9 cellular contexts compared by ENCODE assay signal in the genomic region with DNA sequence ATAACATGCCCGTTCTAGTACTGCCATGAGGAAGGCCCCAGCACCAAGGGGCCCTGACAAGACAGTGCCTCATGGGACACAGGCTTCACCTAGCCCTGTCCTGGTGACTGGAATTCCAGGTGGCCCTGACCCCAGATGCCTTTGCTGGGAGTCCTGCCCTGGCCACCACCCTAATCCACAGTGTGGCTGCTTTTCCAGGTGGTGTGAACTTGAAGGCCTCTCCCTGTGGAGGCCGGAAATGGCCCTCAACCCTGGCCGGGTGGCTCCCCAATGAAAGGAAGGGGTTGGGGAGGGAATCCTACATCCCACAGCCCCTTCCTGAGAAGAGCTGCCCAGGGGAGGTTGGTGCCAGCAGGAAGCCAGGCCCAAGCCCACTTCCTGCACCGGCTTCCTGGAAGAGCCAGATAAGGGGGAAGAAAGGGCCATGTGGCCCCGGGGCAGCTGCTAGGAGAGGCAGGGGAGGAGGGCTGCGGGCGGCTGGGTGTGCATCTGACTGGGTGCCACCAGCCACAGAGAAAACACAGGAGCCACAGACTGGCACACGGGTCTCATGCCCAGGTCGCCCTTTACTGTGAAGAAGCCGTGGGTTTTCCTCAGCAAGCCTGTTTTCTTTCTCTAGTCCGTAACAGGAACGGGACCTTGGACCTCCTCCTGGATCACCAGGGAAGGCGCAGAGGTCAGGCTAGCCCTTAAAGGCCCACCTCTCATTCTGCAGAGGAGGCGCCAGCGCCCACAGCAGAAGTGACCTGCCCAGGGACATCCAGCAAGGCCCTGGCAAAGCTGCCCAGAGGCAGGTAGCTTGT. TPM values are rescaled to one million over a fixed set of nuclear protein-coding genes. Genes with fewer than 3 reads are reported as not detected.
DNase-seq lines count a peak whose midpoint lies in the region; ATAC-seq and TF ChIP-seq lines count a peak whose summit lies in the region.
"Had no signal": no experiment of that assay in that cellular context is flagged by ENCODE, and none has a peak within 500 bp of the region (broad histone marks: within the 10 kb centered on the region; RNA-seq: fewer than 3 reads in every experiment).

No MANE protein-coding gene starts in this region.

- peaks cover 25% of the 10 kb centered on the region for H3K79me1 ChIP-seq in mesendoderm (ENCODE audit: low read length)

- DNase-seq in Right ventricle myocardium inferior (ENCODE audit: missing footprints) = peak; percentile 81
- DNase-seq in cardiac septum (ENCODE audit: low spot score) = no peak
- DNase-seq in activated naive CD8-positive, alpha-beta T cell treated with anti-CD3 and anti-CD28 coated beads, Interleukin-2, amount 10 ng/mL, durations not matched to agents 7 days and 5 days = peak; percentile 70
- DNase-seq in mesendoderm = no peak
- no peak for DNase-seq in vagina (ENCODE audit: extremely low spot score in 2 of 2)
- DNase-seq in OCI-LY7 (ENCODE audit: low spot score) = no peak
- no peak for DNase-seq in foreskin fibroblast

- no peak overlapping the region for H2BK5ac ChIP-seq in mesendoderm (ENCODE audit: low read length)

- H4K5ac ChIP-seq in mesendoderm (ENCODE audit: low read length) = no peak overlapping the region

- H2BK120ac ChIP-seq in mesendoderm (ENCODE audit: low read depth, low read length) = no peak overlapping the region

- no peaks in the 10 kb centered on the region; the same call in 1 of the 2 replicates for H4K20me1 ChIP-seq in OCI-LY7 (ENCODE audit: insufficient read depth, low read length)

- CTCF ChIA-PET in OCI-LY7 (lab: Charles Lee; ENCODE audit: unreplicated experiment) = no interaction called here

- H3K4me1 ChIP-seq in mesendoderm (ENCODE audit: control insufficient read depth, low read depth, low read length) (peaks cover 6% of the 10 kb centered on the region), vagina (peaks cover 35% of the 10 kb centered on the region), OCI-LY7 (ENCODE audit: insufficient read depth, low read length, poor library complexity, severe bottlenecking) (peaks cover 29% of the 10 kb centered on the region)

- peak overlapping the region; percentile 66 for H3K23ac ChIP-seq in mesendoderm (ENCODE audit: low read length)

- no peak for TF ChIP-seq POLR2A in vagina (IDR thresholded peaks at IDR 0.05)

- H3K4me2 ChIP-seq in mesendoderm (ENCODE audit: low read length) = no peak overlapping the region
- H3K4me2 ChIP-seq in OCI-LY7 (ENCODE audit: low read length) = no peak overlapping the region

- intact Hi-C loops in Right ventricle myocardium inferior (cut with DNase I) (no loop called here), cardiac septum (cut with DNase I) (no loop called here), vagina (cut with DNase I) (no loop called here), OCI-LY7 (cut with micrococcal nuclease; ENCODE audit: unreplicated experiment) (no loop called here)

- BruUV-seq in OCI-LY7 (replicated peaks; lab: Mats Ljungman, UMichigan) = no TSS peak

- H4K8ac ChIP-seq in mesendoderm (ENCODE audit: low read depth, low read length) = no peak overlapping the region

- ATAC-seq in Right ventricle myocardium inferior (no peak), GM19351 (IDR thresholded peaks at IDR 0.05; ENCODE audit: unreplicated experiment) (no peak)
- ATAC-seq in activated naive CD8-positive, alpha-beta T cell treated with anti-CD3 and anti-CD28 coated beads, Interleukin-2, amount 10 ng/mL, durations not matched to agents 7 days and 5 days (ENCODE audit: low read depth) = peak; percentile 57

- H3K56ac ChIP-seq in mesendoderm (ENCODE audit: low read length) = peak overlapping the region; percentile 70

- no peaks in the 10 kb centered on the region for H3K9me2 ChIP-seq in OCI-LY7 (ENCODE audit: insufficient read depth, low read length)

- H3K9ac ChIP-seq in mesendoderm (ENCODE audit: low read length) = peak overlapping the region; percentile 28

- WGBS in mesendoderm (ENCODE audit: extremely low coverage, insufficient coverage, low lambda C conversion rate) = no CpG with 5 or more reads among the region's 15 CpGs

- no peak overlapping the region for H3K4me3 ChIP-seq in mesendoderm (ENCODE audit: low read length)
- H3K4me3 ChIP-seq in vagina = no peak overlapping the region
- no peak overlapping the region for H3K4me3 ChIP-seq in OCI-LY7 (ENCODE audit: low read depth, low read length, poor library complexity, severe bottlenecking)
- no peak overlapping the region for H3K4me3 ChIP-seq in foreskin fibroblast (ENCODE audit: low read depth in 1 of 2, low read length in 2 of 2)

- H2AK5ac ChIP-seq in mesendoderm (ENCODE audit: low read length) = peak overlapping the region; percentile 51

- H3K27ac ChIP-seq in mesendoderm (ENCODE audit: low read depth, low read length) (no peak overlapping the region), vagina (peak overlapping the region; percentile 42), OCI-LY7 (ENCODE audit: low read depth, low read length, poor library complexity, severe bottlenecking) (no peak overlapping the region)

- no peaks in the 10 kb centered on the region for H3K9me3 Mint-ChIP-seq in activated naive CD8-positive, alpha-beta T cell treated with anti-CD3 and anti-CD28 coated beads, Interleukin-2, amount 10 ng/mL, durations not matched to agents 7 days and 5 days

- peaks cover 37% of the 10 kb centered on the region for H3K36me3 Mint-ChIP-seq in activated naive CD8-positive, alpha-beta T cell treated with anti-CD3 and anti-CD28 coated beads, Interleukin-2, amount 10 ng/mL, durations not matched to agents 7 days and 5 days

- H3K27me3 Mint-ChIP-seq in activated naive CD8-positive, alpha-beta T cell treated with anti-CD3 and anti-CD28 coated beads, Interleukin-2, amount 10 ng/mL, durations not matched to agents 7 days and 5 days = no peaks in the 10 kb centered on the region

- POLR2A ChIA-PET in activated naive CD8-positive, alpha-beta T cell treated with anti-CD3 and anti-CD28 coated beads, Interleukin-2, amount 10 ng/mL, durations not matched to agents 7 days and 5 days (lab: Charles Lee) = interaction anchor here (0.9 to 17.4 kb wide), 7 partner anchors 8 to 273 kb away, joined by 3 to 1033 read pairs (median 43); a partner anchor contains a TSS
- POLR2A ChIA-PET in OCI-LY7 (lab: Charles Lee) = interaction anchor here (0.6 to 1.8 kb wide), 2 partner anchors 37 to 62 kb away, joined by 3 to 6 read pairs; a partner anchor contains a TSS

- H3K18ac ChIP-seq in mesendoderm (ENCODE audit: low read length) = no peak overlapping the region

- H3K79me2 ChIP-seq in mesendoderm (ENCODE audit: control insufficient read depth, insufficient read depth, low read length) (peaks cover 38% of the 10 kb centered on the region), OCI-LY7 (ENCODE audit: insufficient read depth, low read depth, low read length) (peaks cover 47% of the 10 kb centered on the region)

- peaks cover 51% of the 10 kb centered on the region for H3K4me1 Mint-ChIP-seq in activated naive CD8-positive, alpha-beta T cell treated with anti-CD3 and anti-CD28 coated beads, Interleukin-2, amount 10 ng/mL, durations not matched to agents 7 days and 5 days

- no peak overlapping the region for H3K4ac ChIP-seq in mesendoderm (ENCODE audit: low read depth, low read length)

- H2BK15ac ChIP-seq in mesendoderm (replicated peaks; ENCODE audit: low read depth) = no peak overlapping the region

- H2AFZ ChIP-seq in OCI-LY7 (ENCODE audit: low read length) = no peak overlapping the region

- H3K27me3 ChIP-seq in mesendoderm (ENCODE audit: insufficient read depth, low read length, poor library complexity) = no peaks in the 10 kb centered on the region
- H3K27me3 ChIP-seq in vagina = no peaks in the 10 kb centered on the region

- TF ChIP-seq CTCF in vagina (IDR thresholded peaks at IDR 0.05) (no peak), OCI-LY7 (conservative IDR thresholded peaks at IDR 0.05; ENCODE audit: low read length) (no peak), foreskin fibroblast (IDR thresholded peaks at IDR 0.05; ENCODE audit: low read depth, low read length) (no peak)

- H3K9me3 ChIP-seq in vagina = no peaks in the 10 kb centered on the region
- no peaks in the 10 kb centered on the region for H3K9me3 ChIP-seq in OCI-LY7 (ENCODE audit: low read length)

- peak overlapping the region; percentile 94 for H3K4me3 Mint-ChIP-seq in activated naive CD8-positive, alpha-beta T cell treated with anti-CD3 and anti-CD28 coated beads, Interleukin-2, amount 10 ng/mL, durations not matched to agents 7 days and 5 days

- H3K27ac Mint-ChIP-seq in activated naive CD8-positive, alpha-beta T cell treated with anti-CD3 and anti-CD28 coated beads, Interleukin-2, amount 10 ng/mL, durations not matched to agents 7 days and 5 days = peak overlapping the region; percentile 93

- no peaks in the 10 kb centered on the region for H3K36me3 ChIP-seq in mesendoderm (ENCODE audit: control insufficient read depth, insufficient read depth, low read length)
- H3K36me3 ChIP-seq in vagina = no peaks in the 10 kb centered on the region
- peaks cover 65% of the 10 kb centered on the region for H3K36me3 ChIP-seq in OCI-LY7 (ENCODE audit: insufficient read depth, low read length)

RNA-seq across cellular contexts. Expression of a gene that starts 4.7 kb away (rescaled TPM):
- total RNA-seq in Right ventricle myocardium inferior = 106 TPM
- total RNA-seq in cardiac septum = 83.8 TPM
- total RNA-seq in activated naive CD8-positive, alpha-beta T cell treated with anti-CD3 and anti-CD28 coated beads, Interleukin-2, amount 10 ng/mL, durations not matched to agents 7 days and 5 days = 100 to 1,000 TPM; 151 to 157 TPM
- polyA plus RNA-seq in mesendoderm (2013, experiment 1 of 2) = 236 TPM
- 226 TPM for polyA plus RNA-seq in mesendoderm (2013, experiment 2 of 2)
- 54.3 TPM for total RNA-seq in vagina
- 451 and 482 TPM in 2 replicates for total RNA-seq in OCI-LY7 (2014; rRNA removed; shearing (Covaris generic))
- 232 and 252 TPM in 2 replicates for total RNA-seq in OCI-LY7 (2022)

RNA-seq across cellular contexts. Expression of a gene that starts 22.2 kb away (rescaled TPM):
- 29.3 TPM for total RNA-seq in Right ventricle myocardium inferior
- 45.5 TPM for total RNA-seq in cardiac septum
- 10 to 100 TPM; 41.3 to 45.7 TPM for total RNA-seq in activated naive CD8-positive, alpha-beta T cell treated with anti-CD3 and anti-CD28 coated beads, Interleukin-2, amount 10 ng/mL, durations not matched to agents 7 days and 5 days
- polyA plus RNA-seq in mesendoderm (2013, experiment 1 of 2) = 20.5 TPM
- 23.0 TPM for polyA plus RNA-seq in mesendoderm (2013, experiment 2 of 2)
- 27.5 TPM for total RNA-seq in vagina
- 15.2 and 18.9 TPM in 2 replicates for total RNA-seq in OCI-LY7 (2014; rRNA removed; shearing (Covaris generic))
- total RNA-seq in OCI-LY7 (2022) = 44.1 and 54.5 TPM in 2 replicates

RNA-seq across cellular contexts. Expression of a gene that starts 36.8 kb away (rescaled TPM):
- total RNA-seq in Right ventricle myocardium inferior (113 TPM), cardiac septum (140 TPM), vagina (531 TPM), OCI-LY7 (2022) (79.0 and 92.6 TPM in 2 replicates)
- total RNA-seq in activated naive CD8-positive, alpha-beta T cell treated with anti-CD3 and anti-CD28 coated beads, Interleukin-2, amount 10 ng/mL, durations not matched to agents 7 days and 5 days = 100 to 1,000 TPM; 366 to 394 TPM
- 70.9 TPM for polyA plus RNA-seq in mesendoderm (2013, experiment 1 of 2)
- 72.9 TPM for polyA plus RNA-seq in mesendoderm (2013, experiment 2 of 2)
- 138 and 144 TPM in 2 replicates for total RNA-seq in OCI-LY7 (2014; rRNA removed; shearing (Covaris generic))

RNA-seq across cellular contexts. Expression of a gene that starts 43.9 kb away (rescaled TPM):
- 0.43 TPM for total RNA-seq in Right ventricle myocardium inferior
- 1.1 TPM for total RNA-seq in cardiac septum
- total RNA-seq in activated naive CD8-positive, alpha-beta T cell treated with anti-CD3 and anti-CD28 coated beads, Interleukin-2, amount 10 ng/mL, durations not matched to agents 7 days and 5 days = 1 to 10 TPM; 5.0 to 5.2 TPM
- polyA plus RNA-seq in mesendoderm (2013, experiment 1 of 2) = 0.06 TPM
- 0.07 TPM for polyA plus RNA-seq in mesendoderm (2013, experiment 2 of 2)
- total RNA-seq in vagina = 4.4 TPM
- total RNA-seq in OCI-LY7 (2014; rRNA removed; shearing (Covaris generic)) = 0.38 and 3.7 TPM in 2 replicates
- total RNA-seq in OCI-LY7 (2022) = 1.1 and 2.6 TPM in 2 replicates
- polyA plus RNA-seq: keratinocyte had no signal

Comparison
In these comparisons a context has a peak if more than half of its experiments do, and no peak if none do; other contexts are left out.
1. DNase-seq: peak in Right ventricle myocardium inferior (single experiment) and activated naive CD8-positive, alpha-beta T cell treated with anti-CD3 and anti-CD28 coated beads, Interleukin-2, amount 10 ng/mL, durations not matched to agents 7 days and 5 days (single experiment); none in cardiac septum (single experiment), mesendoderm (single experiment), vagina (0 of 2), OCI-LY7 (single experiment) and foreskin fibroblast (0 of 2).